In genomic region chr14:62015945-62016344, GRCh38 we compare ENCODE assay signal across 14 cellular contexts.
DNase-seq lines count a peak whose midpoint lies in the region; ATAC-seq, FAIRE-seq and TF ChIP-seq lines count a peak whose summit lies in the region.
"Had no signal": no experiment of that assay in that cellular context is flagged by ENCODE, and none has a peak within 500 bp of the region (broad histone marks: within the 10 kb centered on the region; RNA-seq: fewer than 3 reads in every experiment).

No MANE protein-coding gene starts in this region.

- H3K27me3 ChIP-seq in keratinocyte (ENCODE audit: control insufficient read depth, extremely low read depth, insufficient read depth, low read length) (no peaks in the 10 kb centered on the region), lower lobe of right lung (ENCODE audit: low read depth) (no peaks in the 10 kb centered on the region)
- H3K27me3 ChIP-seq: spleen had no signal

- dilution Hi-C loops in keratinocyte (cut with MboI; ENCODE audit: extremely low pct_ligation_motif_present, low sequenced_read_pairs), result no loop called here

- peak; percentile 52 for FAIRE-seq in keratinocyte (lab: Jason Lieb, UNC)

- in situ Hi-C loops in GM13977 (cut with MboI; ENCODE audit: low pct_unique_long_range_greater_than_20kb, low sequenced_read_pairs, unreplicated experiment), result no loop called here

- peak overlapping the region; percentile 39 for H2AFZ ChIP-seq in keratinocyte (ENCODE audit: control insufficient read depth, low read length)

- H3K27ac ChIP-seq in keratinocyte (ENCODE audit: control insufficient read depth, insufficient read depth, low read length) (no peak overlapping the region), lower lobe of right lung (no peak overlapping the region)
- H3K27ac ChIP-seq: coronary artery, esophagus squamous epithelium, spleen had no signal

- H3K9me3 ChIP-seq in keratinocyte (ENCODE audit: control insufficient read depth, low read depth, low read length) (no peaks in the 10 kb centered on the region), lower lobe of right lung (no peaks in the 10 kb centered on the region)
- H3K9me3 ChIP-seq: esophagus squamous epithelium had no signal

- H4K20me1 ChIP-seq in keratinocyte (ENCODE audit: control insufficient read depth, extremely low read depth, insufficient read depth, low read length), result no peaks in the 10 kb centered on the region

- no peaks in the 10 kb centered on the region for H3K9me1 ChIP-seq in keratinocyte (ENCODE audit: control insufficient read depth, extremely low read depth, insufficient read depth, low read length)

- ATAC-seq in lower lobe of right lung, result no peak
- ATAC-seq in GM18870 (IDR thresholded peaks at IDR 0.05; ENCODE audit: unreplicated experiment), result no peak

- no peak for TF ChIP-seq CTCF in GM13977 (IDR thresholded peaks at IDR 0.05; ENCODE audit: extremely low read depth, insufficient read depth, missing control alignments)
- TF ChIP-seq CTCF in keratinocyte (optimal IDR thresholded peaks at IDR 0.05 in 1 of 3, IDR thresholded peaks at IDR 0.05 in 1 of 3, conservative IDR thresholded peaks at IDR 0.05 in 1 of 3; ENCODE audit: extremely low read depth in 1 of 3, insufficient read depth in 2 of 3, low read length in 3 of 3), result no peak
- TF ChIP-seq CTCF in lower lobe of right lung (IDR thresholded peaks at IDR 0.05), result no peak

- H3K9ac ChIP-seq in keratinocyte (ENCODE audit: control insufficient read depth, extremely low read depth, insufficient read depth, low read length), result no peak overlapping the region

- H3K36me3 ChIP-seq in keratinocyte (ENCODE audit: control insufficient read depth in 2 of 2, extremely low read depth in 1 of 2, insufficient read depth in 2 of 2, low read length in 2 of 2) (no peaks in the 10 kb centered on the region), lower lobe of right lung (no peaks in the 10 kb centered on the region)
- H3K36me3 ChIP-seq: esophagus squamous epithelium, spleen had no signal

- H3K4me1 ChIP-seq in keratinocyte (ENCODE audit: control insufficient read depth, extremely low read depth, insufficient read depth, low read length) (peaks cover 3% of the 10 kb centered on the region), lower lobe of right lung (no peaks in the 10 kb centered on the region)
- H3K4me1 ChIP-seq: esophagus squamous epithelium, spleen had no signal

- H3K4me3 ChIP-seq in keratinocyte (ENCODE audit: control insufficient read depth in 2 of 3, extremely low read depth in 1 of 3, insufficient read depth in 2 of 3, low read depth in 1 of 3, low read length in 3 of 3) (no peak overlapping the region), lower lobe of right lung (no peak overlapping the region)
- H3K4me3 ChIP-seq: coronary artery, esophagus squamous epithelium, spleen had no signal

- peak overlapping the region; percentile 62 for H3K4me2 ChIP-seq in keratinocyte (ENCODE audit: control insufficient read depth, extremely low read depth, insufficient read depth, low read depth, low read length)

- intact Hi-C loops in lower lobe of right lung (cut with DNase I), result no loop called here

- DNase-seq in GM13977 (ENCODE audit: low spot score), result peak; percentile 5
- DNase-seq in NCI-H1092 treated with DMSO at 0.1 percent for 48 hours (lab: John Stamatoyannopoulos, UW), result peak; percentile 59
- peak; percentile 45 for DNase-seq in RPMI8226
- DNase-seq in keratinocyte (ENCODE audit: low read depth, low spot score), result no peak
- DNase-seq in lower lobe of right lung, result no peak
- DNase-seq in NCI-H1930 (lab: John Stamatoyannopoulos, UW), result no peak
- DNase-seq: CD4-positive, alpha-beta memory T cell; esophagus squamous epithelium; KBM-7; NCI-H524 treated with DMSO at 0.1 percent for 48 hours; occipital lobe; spleen had no signal

- no peaks in the 10 kb centered on the region for H3K79me2 ChIP-seq in keratinocyte (ENCODE audit: control insufficient read depth, insufficient read depth, low read length)

Comparison
In these comparisons a context has a peak if more than half of its experiments do, and no peak if none do; other contexts are left out.
1. DNase-seq: peak in GM13977 (single experiment), NCI-H1092 treated with DMSO at 0.1 percent for 48 hours (single experiment) and RPMI8226 (single experiment); none in keratinocyte (single experiment), lower lobe of right lung (single experiment) and NCI-H1930 (0 of 2).